28 cellular contexts compared by ENCODE assay signal in the genomic region with DNA sequence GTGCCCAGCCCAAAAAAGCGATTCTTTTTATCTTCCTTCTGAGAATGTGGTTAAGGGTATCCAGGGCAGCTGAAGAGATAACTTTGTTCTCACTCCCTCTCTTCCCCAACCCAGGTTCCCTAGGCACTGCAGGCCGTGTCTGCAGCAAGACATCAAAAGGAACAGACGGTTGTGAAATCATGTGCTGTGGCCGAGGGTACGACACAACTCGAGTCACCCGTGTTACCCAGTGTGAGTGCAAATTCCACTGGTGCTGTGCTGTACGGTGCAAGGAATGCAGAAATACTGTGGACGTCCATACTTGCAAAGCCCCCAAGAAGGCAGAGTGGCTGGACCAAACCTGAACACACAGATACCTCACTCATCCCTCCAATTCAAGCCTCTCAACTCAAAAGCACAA. TPM values are rescaled to one million over a fixed set of nuclear protein-coding genes. Genes with fewer than 3 reads are reported as not detected.
"Had no signal": no experiment of that assay in that cellular context is flagged by ENCODE, and none has a peak within 500 bp of the region (broad histone marks: within the 10 kb centered on the region; RNA-seq: fewer than 3 reads in every experiment).

No MANE protein-coding gene starts in this region.

- FAIRE-seq: keratinocyte had no signal

- H3K27me3 ChIP-seq: heart right ventricle, vagina had no signal

- H3K4me3 Mint-ChIP-seq: brain; dendritic cell treated with granulocyte-macrophage colony-stimulating factor and Interleukin-4, amounts not matched to agents 40 ng/mL and 50 ng/mL, for 4 days; naive thymus-derived CD4-positive, alpha-beta T cell; neural crest cell; stimulated activated naive B cell treated with anti-CD40 and anti-IgM and Interleukin-4, amounts not matched to agents 10 μg/mL and 1 μg/mL and 100 μg/mL, for 72 hours; type B pancreatic cell had no signal

- ATAC-seq: heart right ventricle; left lobe of liver; lower lobe of right lung; naive thymus-derived CD4-positive, alpha-beta T cell; sciatic nerve; stimulated activated naive B cell treated with anti-CD40 and anti-IgM and Interleukin-4, amounts not matched to agents 10 μg/mL and 1 μg/mL and 100 μg/mL, for 72 hours had no signal

- H3K4me3 ChIP-seq: heart right ventricle, lower lobe of right lung, thoracic aorta, vagina had no signal

- DNase-seq: activated CD4-positive, alpha-beta T cell treated with anti-CD3 and anti-CD28 coated beads, Interleukin-2, amount 50 U/mL, for 4 hours; activated CD8-positive, alpha-beta memory T cell treated with anti-CD3 and anti-CD28 coated beads, Interleukin-2, amount 50 U/mL, for 48 hours; activated effector memory CD4-positive, alpha-beta T cell treated with Interleukin-2 at 50 U/mL for 16 hours; activated naive CD4-positive, alpha-beta T cell treated with anti-CD3 and anti-CD28 coated beads, Interleukin-2, amount 50 U/mL, for 16 hours; activated T-cell treated with anti-CD3 and anti-CD28 coated beads, Interleukin-2, amount 50 U/mL, for 48 hours; anterior cingulate cortex; caudate nucleus; effector CD4-positive, alpha-beta T cell; erythroblast; foreskin fibroblast; heart right ventricle; lower lobe of right lung; naive thymus-derived CD4-positive, alpha-beta T cell; stimulated activated CD4-positive, alpha-beta T cell treated with anti-CD3 and anti-CD28 coated beads, Interleukin-2, amount 100 ng/mL, for 48 hours; stimulated activated CD8-positive, alpha-beta memory T cell treated with anti-CD3 and anti-CD28 coated beads, Interleukin-4, amount 100 ng/mL, for 48 hours; stimulated activated naive B cell treated with anti-CD40 and anti-IgM and Interleukin-4, amounts not matched to agents 10 μg/mL and 1 μg/mL and 100 μg/mL, for 72 hours; WERI-Rb-1 had no signal

- H3K27me3 Mint-ChIP-seq: brain; naive thymus-derived CD4-positive, alpha-beta T cell; stimulated activated naive B cell treated with anti-CD40 and anti-IgM and Interleukin-4, amounts not matched to agents 10 μg/mL and 1 μg/mL and 100 μg/mL, for 72 hours had no signal

- H3K27ac Mint-ChIP-seq: brain; dendritic cell treated with granulocyte-macrophage colony-stimulating factor and Interleukin-4, amounts not matched to agents 40 ng/mL and 50 ng/mL, for 4 days; naive thymus-derived CD4-positive, alpha-beta T cell; stimulated activated naive B cell treated with anti-CD40 and anti-IgM and Interleukin-4, amounts not matched to agents 10 μg/mL and 1 μg/mL and 100 μg/mL, for 72 hours; type B pancreatic cell had no signal

- H3K4me1 Mint-ChIP-seq: stimulated activated naive B cell treated with anti-CD40 and anti-IgM and Interleukin-4, amounts not matched to agents 10 μg/mL and 1 μg/mL and 100 μg/mL, for 72 hours had no signal

- H3K9me3 Mint-ChIP-seq: brain; dendritic cell treated with granulocyte-macrophage colony-stimulating factor and Interleukin-4, amounts not matched to agents 40 ng/mL and 50 ng/mL, for 4 days; naive thymus-derived CD4-positive, alpha-beta T cell; neural crest cell; stimulated activated naive B cell treated with anti-CD40 and anti-IgM and Interleukin-4, amounts not matched to agents 10 μg/mL and 1 μg/mL and 100 μg/mL, for 72 hours; type B pancreatic cell had no signal

RNA-seq across cellular contexts. Expression of a gene that starts 11.4 kb away (rescaled TPM):
- total RNA-seq: activated CD8-positive, alpha-beta memory T cell treated with anti-CD3 and anti-CD28 coated beads for 36 hours; T-helper 2 cell treated with Interferon-gamma antibody and Interleukin-4, amounts not matched to agents 100 ng/mL and 5 ng/mL, for 36 hours had no signal
